Comparison of ENCODE assay signal across 1 cellular context in genomic region chr3:97823081-97823480, GRCh38.
TF ChIP-seq lines count a peak whose summit lies in the region.

No MANE protein-coding gene starts in this region.

TF ChIP-seq in GM23338, 12 proteins besides CTCF, POLR2A, EP300 and RAD21 (continued from another document):
- TF ChIP-seq ZNF462 (CRISPR knock-in tag; IDR thresholded peaks at IDR 0.05) (no peak), ZNF114 (CRISPR knock-in tag; IDR thresholded peaks at IDR 0.05) (no peak), NANOG (IDR thresholded peaks at IDR 0.05; ENCODE audit: borderline replicate concordance) (no peak), CREB1 (CRISPR knock-in tag; IDR thresholded peaks at IDR 0.05; ENCODE audit: low read depth) (no peak)
